15 cellular contexts compared by ENCODE assay signal in genomic region chr3:8986741-8987672, GRCh38.
"Had no signal": no experiment of that assay in that cellular context is flagged by ENCODE, and none has a peak within 500 bp of the region (broad histone marks: within the 10 kb centered on the region; RNA-seq: fewer than 3 reads in every experiment).

No MANE protein-coding gene starts in this region.

- H3K27me3 Mint-ChIP-seq: activated naive CD8-positive, alpha-beta T cell treated with anti-CD3 and anti-CD28 coated beads for 36 hours; dendritic cell treated with granulocyte-macrophage colony-stimulating factor and Interleukin-4, amounts not matched to agents 40 ng/mL and 50 ng/mL, for 4 days had no signal

- H3K27ac Mint-ChIP-seq: activated naive CD4-positive, alpha-beta T cell treated with anti-CD3 and anti-CD28 coated beads for 36 hours; activated naive CD8-positive, alpha-beta T cell treated with anti-CD3 and anti-CD28 coated beads for 36 hours; dendritic cell treated with granulocyte-macrophage colony-stimulating factor and Interleukin-4, amounts not matched to agents 40 ng/mL and 50 ng/mL, for 4 days; nephron progenitor cell had no signal

- H3K27ac ChIP-seq: adrenal gland, body of pancreas, epithelial cell of prostate, esophagus squamous epithelium, heart right ventricle, neutrophil, pancreas, prostate gland, suprapubic skin, tibial artery had no signal

- H3K4me1 ChIP-seq: adrenal gland, body of pancreas, pancreas, prostate gland had no signal

- H3K36me3 Mint-ChIP-seq: activated naive CD8-positive, alpha-beta T cell treated with anti-CD3 and anti-CD28 coated beads for 36 hours; naive B cell had no signal

- H3K4me3 Mint-ChIP-seq: activated naive CD4-positive, alpha-beta T cell treated with anti-CD3 and anti-CD28 coated beads for 36 hours; naive B cell had no signal

- H3K4me3 ChIP-seq: adrenal gland, body of pancreas, esophagus squamous epithelium, heart right ventricle, pancreas, prostate gland, suprapubic skin, tibial artery had no signal

- H3K27me3 ChIP-seq: adrenal gland, body of pancreas, esophagus squamous epithelium, heart right ventricle, neutrophil, pancreas, suprapubic skin had no signal

- DNase-seq: esophagus squamous epithelium had no signal

- H3K36me3 ChIP-seq: adrenal gland, neutrophil, pancreas, prostate gland, tibial artery had no signal

- H3K9me3 ChIP-seq: adrenal gland, body of pancreas, esophagus squamous epithelium, heart right ventricle, neutrophil, pancreas, prostate gland, suprapubic skin, tibial artery had no signal

- H3K9me3 Mint-ChIP-seq: activated naive CD4-positive, alpha-beta T cell treated with anti-CD3 and anti-CD28 coated beads for 36 hours; activated naive CD8-positive, alpha-beta T cell treated with anti-CD3 and anti-CD28 coated beads for 36 hours; dendritic cell treated with granulocyte-macrophage colony-stimulating factor and Interleukin-4, amounts not matched to agents 40 ng/mL and 50 ng/mL, for 4 days; nephron progenitor cell had no signal
